Comparison of ENCODE assay signal across 12 cellular contexts in genomic region chr2:164794432-164795231, GRCh38. TPM values are rescaled to one million over a fixed set of nuclear protein-coding genes. Genes with fewer than 3 reads are reported as not detected.
DNase-seq lines count a peak whose midpoint lies in the region; ATAC-seq and TF ChIP-seq lines count a peak whose summit lies in the region.
"Had no signal": no experiment of that assay in that cellular context is flagged by ENCODE, and none has a peak within 500 bp of the region (broad histone marks: within the 10 kb centered on the region; RNA-seq: fewer than 3 reads in every experiment).

No MANE protein-coding gene starts in this region.

- WGBS in esophagus squamous epithelium, 2 donors: 32 to 43% methylated on average over 4 of the region's 4 CpGs

- DNase-seq in activated B cell treated with CpG ODN at 0.5 μM for 24 hours (no peak), esophagus squamous epithelium (lab: John Stamatoyannopoulos, UW) (no peak), mesothelial cell of epicardium (ENCODE audit: low spot score in 2 of 2, unreplicated experiment in 2 of 2) (no peak), type B pancreatic cell (ENCODE audit: extremely low spot score, unreplicated experiment) (no peak), HPDE6-E6E7 (ENCODE audit: extremely low spot score) (no peak), mesenteric fat pad (ENCODE audit: low spot score) (no peak)
- DNase-seq: activated CD4-positive, alpha-beta T cell treated with anti-CD3 and anti-CD28 coated beads for 1 hour; activated T-cell treated with anti-CD3 and anti-CD28 coated beads, Interleukin-2, amount 50 U/mL, for 1 hour; stomach had no signal

- no peak for ATAC-seq in activated B cell treated with CpG ODN at 0.5 μM for 24 hours (ENCODE audit: low read depth)
- no peak for ATAC-seq in GM18498 (IDR thresholded peaks at IDR 0.05; ENCODE audit: unreplicated experiment)
- no peak for ATAC-seq in GM18519 (IDR thresholded peaks at IDR 0.05; ENCODE audit: low FRiP score, unreplicated experiment)

- no peaks in the 10 kb centered on the region for H3K36me3 ChIP-seq in esophagus squamous epithelium
- H3K36me3 ChIP-seq: stomach had no signal

- peaks cover 16 to 57% (median 32%) of the 10 kb centered on the region in 3 donors for H3K4me1 ChIP-seq in esophagus squamous epithelium

- H3K4me1 Mint-ChIP-seq in activated B cell treated with CpG ODN at 0.5 μM for 24 hours (peaks cover 41% of the 10 kb centered on the region), mesothelial cell of epicardium (peaks cover 64% of the 10 kb centered on the region), type B pancreatic cell (ENCODE audit: unreplicated experiment) (peaks cover 37% of the 10 kb centered on the region)

- H3K9me3 Mint-ChIP-seq in activated B cell treated with CpG ODN at 0.5 μM for 24 hours: no peaks in the 10 kb centered on the region
- H3K9me3 Mint-ChIP-seq in mesothelial cell of epicardium: no peaks in the 10 kb centered on the region
- H3K9me3 Mint-ChIP-seq in type B pancreatic cell: no peaks in the 10 kb centered on the region

- peaks cover 10% of the 10 kb centered on the region for H3K36me3 Mint-ChIP-seq in activated B cell treated with CpG ODN at 0.5 μM for 24 hours (ENCODE audit: low read depth)
- H3K36me3 Mint-ChIP-seq in mesothelial cell of epicardium: no peaks in the 10 kb centered on the region
- H3K36me3 Mint-ChIP-seq in type B pancreatic cell: no peaks in the 10 kb centered on the region

- intact Hi-C loops in activated B cell treated with CpG ODN at 0.5 μM for 24 hours (cut with micrococcal nuclease): loop anchor here (2.0 to 5.0 kb wide), 3 partner anchors 14 to 57 kb away; no protein-coding TSS in a partner anchor
- intact Hi-C loops in esophagus squamous epithelium (cut with DNase I): no loop called here

- H3K9me3 ChIP-seq in esophagus squamous epithelium: no peaks in the 10 kb centered on the region
- H3K9me3 ChIP-seq: stomach had no signal

- TF ChIP-seq POLR2A in esophagus squamous epithelium (IDR thresholded peaks at IDR 0.05): no peak

- peak overlapping the region; percentile 66 to 82 (median 78) for H3K27ac ChIP-seq in esophagus squamous epithelium

- TF ChIP-seq CTCF in activated B cell treated with CpG ODN at 0.5 μM for 24 hours (IDR thresholded peaks at IDR 0.05) (no peak), esophagus squamous epithelium (IDR thresholded peaks at IDR 0.05) (no peak), mesothelial cell of epicardium (IDR thresholded peaks at IDR 0.05; ENCODE audit: unreplicated experiment) (no peak), type B pancreatic cell (conservative IDR thresholded peaks at IDR 0.05) (no peak)

- peak overlapping the region in 1 of 4 donors; percentile 1 for H3K4me3 ChIP-seq in esophagus squamous epithelium
- H3K4me3 ChIP-seq: stomach had no signal

- H3K27ac Mint-ChIP-seq in activated B cell treated with CpG ODN at 0.5 μM for 24 hours (no peak overlapping the region), mesothelial cell of epicardium (peak overlapping the region; percentile 82), type B pancreatic cell (peak overlapping the region; percentile 65)

- no peaks in the 10 kb centered on the region for H3K27me3 Mint-ChIP-seq in activated B cell treated with CpG ODN at 0.5 μM for 24 hours
- no peaks in the 10 kb centered on the region for H3K27me3 Mint-ChIP-seq in mesothelial cell of epicardium (ENCODE audit: low read depth)
- H3K27me3 Mint-ChIP-seq in type B pancreatic cell: no peaks in the 10 kb centered on the region

- no peaks in the 10 kb centered on the region for H3K27me3 ChIP-seq in esophagus squamous epithelium
- H3K27me3 ChIP-seq: stomach had no signal

- POLR2A ChIA-PET in activated B cell treated with CpG ODN at 0.5 μM for 24 hours (lab: Charles Lee): no interaction called here

- CTCF ChIA-PET in activated B cell treated with CpG ODN at 0.5 μM for 24 hours (lab: Charles Lee): no interaction called here

- H3K4me3 Mint-ChIP-seq in activated B cell treated with CpG ODN at 0.5 μM for 24 hours (peak overlapping the region; percentile 2), mesothelial cell of epicardium (peak overlapping the region; percentile 1), type B pancreatic cell (peak overlapping the region; percentile 39)

RNA-seq across cellular contexts. Expression of gene COBLL1, which starts 47.0 kb away (rescaled TPM):
- 182 and 222 TPM in 2 replicates for total RNA-seq in activated B cell treated with CpG ODN at 0.5 μM for 24 hours
- 10 to 100 TPM; 35.4 to 88.9 (median 71.4) TPM for total RNA-seq in esophagus squamous epithelium
- 98.5 to 110 TPM (median 109 TPM) in 3 replicates for total RNA-seq in mesothelial cell of epicardium
- total RNA-seq in type B pancreatic cell (ENCODE audit: low replicate concordance): 28.2 and 32.1 TPM in 2 replicates
- 85.9 TPM for total RNA-seq in mesenteric fat pad
- total RNA-seq: G401 had no signal
